8 cellular contexts compared by ENCODE assay signal in genomic region chr20:14005996-14006395, GRCh38. TPM values are rescaled to one million over a fixed set of nuclear protein-coding genes. Genes with fewer than 3 reads are reported as not detected.
"Had no signal": no experiment of that assay in that cellular context is flagged by ENCODE, and none has a peak within 500 bp of the region (broad histone marks: within the 10 kb centered on the region; RNA-seq: fewer than 3 reads in every experiment).

No MANE protein-coding gene starts in this region.

- H3K4me3 ChIP-seq: K562 had no signal

- ATAC-seq: HepG2, K562 had no signal

- H3K27ac ChIP-seq: HL-60 had no signal

- DNase-seq: IMR-90, KBM-7, KG1 had no signal

RNA-seq across cellular contexts. Expression of gene MACROD2, which starts 10.7 kb away (rescaled TPM):
- total RNA-seq: IMR-90, K562 had no signal

RNA-seq across cellular contexts. Expression of gene SEL1L2, which starts 15.6 kb away (rescaled TPM):
- total RNA-seq: HepG2, HT-29, HT1080, IMR-90, K562 had no signal
